10 cellular contexts compared by ENCODE assay signal in genomic region chr15:52082197-52083036, GRCh38. TPM values are rescaled to one million over a fixed set of nuclear protein-coding genes. Genes with fewer than 3 reads are reported as not detected.
A peak's percentile ranks its signal among the peaks of the same experiment; 100 is the strongest.
DNase-seq lines count a peak whose midpoint lies in the region; ATAC-seq and TF ChIP-seq lines count a peak whose summit lies in the region.
"Had no signal": no experiment of that assay in that cellular context is flagged by ENCODE, and none has a peak within 500 bp of the region (broad histone marks: within the 10 kb centered on the region; RNA-seq: fewer than 3 reads in every experiment).

No MANE protein-coding gene starts in this region.

- intact Hi-C loops in gastrocnemius medialis (cut with DNase I; ENCODE audit: low total_unique reads) (no loop called here), heart left ventricle (cut with DNase I) (no loop called here)

- no peaks in the 10 kb centered on the region for H3K9me3 ChIP-seq in gastrocnemius medialis
- H3K9me3 ChIP-seq in heart left ventricle: peaks cover 0 to 15% (median 7%) of the 10 kb centered on the region in 12 donors
- H3K9me3 ChIP-seq: uterus had no signal

- in situ Hi-C loops in astrocyte of the spinal cord (cut with HindIII; ENCODE audit: low sequenced_read_pairs): no loop called here
- in situ Hi-C loops in gastrocnemius medialis (cut with MboI; ENCODE audit: low sequenced_read_pairs in 4 of 4): loop anchor here in 2 of 4 donors (10.0 to 25.0 kb wide), 2 partner anchors 95 to 118 kb away; no protein-coding TSS in a partner anchor

- DNase-seq in GM10266 (ENCODE audit: extremely low spot score): peak; percentile 48
- DNase-seq in astrocyte of the spinal cord (ENCODE audit: low read depth, low spot score): peak; percentile 78
- DNase-seq in HuH-7.5 (ENCODE audit: low spot score): no peak
- DNase-seq in gastrocnemius medialis: no peak
- no peak for DNase-seq in NCI-H345 (lab: John Stamatoyannopoulos, UW)
- DNase-seq in heart left ventricle: no peak
- DNase-seq: uterus had no signal

- ATAC-seq in GM21390 (IDR thresholded peaks at IDR 0.05; ENCODE audit: unreplicated experiment) (peak; percentile 80), HG03571 (IDR thresholded peaks at IDR 0.05; ENCODE audit: unreplicated experiment) (peak; percentile 61), gastrocnemius medialis (no peak), heart left ventricle (no peak)

- H3K27ac ChIP-seq in gastrocnemius medialis (no peak overlapping the region), heart left ventricle (no peak overlapping the region)
- H3K27ac ChIP-seq: parathyroid adenoma, uterus had no signal

- H3K4me1 ChIP-seq in gastrocnemius medialis (no peaks in the 10 kb centered on the region), heart left ventricle (peaks cover 0 to 28% (median 0%) of the 10 kb centered on the region in 12 donors)
- H3K4me1 ChIP-seq: parathyroid adenoma, uterus had no signal

- TF ChIP-seq POLR2A in gastrocnemius medialis (IDR thresholded peaks at IDR 0.05) (no peak), heart left ventricle (IDR thresholded peaks at IDR 0.05) (no peak)

- WGBS in heart left ventricle, 4 donors: 73 to 85% (median 84%) methylated on average over 5 of the region's 5 CpGs

- H3K36me3 ChIP-seq in gastrocnemius medialis: no peaks in the 10 kb centered on the region
- H3K36me3 ChIP-seq in heart left ventricle: no peaks in the 10 kb centered on the region
- H3K36me3 ChIP-seq: uterus had no signal

- no peak for TF ChIP-seq CTCF in GM10266 (IDR thresholded peaks at IDR 0.05; ENCODE audit: control insufficient read depth, insufficient read depth, low read depth, missing control alignments)
- TF ChIP-seq CTCF in astrocyte of the spinal cord (IDR thresholded peaks at IDR 0.05; ENCODE audit: low read depth, low read length): peak; percentile 4
- no peak for TF ChIP-seq CTCF in gastrocnemius medialis (IDR thresholded peaks at IDR 0.05 in 4 of 5, conservative IDR thresholded peaks at IDR 0.05 in 1 of 5)
- no peak for TF ChIP-seq CTCF in heart left ventricle (IDR thresholded peaks at IDR 0.05)

- H3K4me3 ChIP-seq in astrocyte of the spinal cord (ENCODE audit: low read depth, low read length) (no peak overlapping the region), gastrocnemius medialis (no peak overlapping the region), heart left ventricle (no peak overlapping the region)
- H3K4me3 ChIP-seq: uterus had no signal

- no peaks in the 10 kb centered on the region for H3K27me3 ChIP-seq in gastrocnemius medialis
- H3K27me3 ChIP-seq in heart left ventricle: no peaks in the 10 kb centered on the region
- H3K27me3 ChIP-seq: uterus had no signal

RNA-seq across cellular contexts. Expression of gene BCL2L10, which starts 30.2 kb away (rescaled TPM):
- not detected for total RNA-seq in gastrocnemius medialis
- under 1 TPM in 1 of 9 donors, not detected in 8; 0.20 TPM for total RNA-seq in heart left ventricle
- polyA plus RNA-seq in heart left ventricle: not detected

Comparison
In these comparisons a context has a peak if more than half of its experiments do, and no peak if none do; other contexts are left out.
1. DNase-seq: peak in GM10266 (single experiment) and astrocyte of the spinal cord (single experiment); none in HuH-7.5 (single experiment), gastrocnemius medialis (0 of 2), NCI-H345 (single experiment) and heart left ventricle (0 of 5).
2. ATAC-seq: peak in GM21390 (single experiment) and HG03571 (single experiment); none in gastrocnemius medialis (0 of 2) and heart left ventricle (0 of 4).